30 cellular contexts compared by ENCODE assay signal in genomic region chr9:13360188-13360587, GRCh38.
"Had no signal": no experiment of that assay in that cellular context is flagged by ENCODE, and none has a peak within 500 bp of the region (broad histone marks: within the 10 kb centered on the region; RNA-seq: fewer than 3 reads in every experiment).

No MANE protein-coding gene starts in this region.

- H3K27ac ChIP-seq: body of pancreas, SJSA1, VCaP had no signal

- FAIRE-seq: bronchial epithelial cell, RCC 7860, TTC549 had no signal

- H3K4me1 Mint-ChIP-seq: activated naive CD8-positive, alpha-beta T cell treated with anti-CD3 and anti-CD28 coated beads, Interleukin-2, amount 10 ng/mL, durations not matched to agents 7 days and 5 days; central memory CD8-positive, alpha-beta T cell; T-cell had no signal

- H3K27me3 Mint-ChIP-seq: activated naive CD8-positive, alpha-beta T cell treated with anti-CD3 and anti-CD28 coated beads, Interleukin-2, amount 10 ng/mL, durations not matched to agents 7 days and 5 days; central memory CD8-positive, alpha-beta T cell; T-cell had no signal

- H3K4me3 Mint-ChIP-seq: activated CD8-positive, alpha-beta T cell treated with anti-CD3 and anti-CD28 coated beads, Interleukin-2, amount 10 ng/mL, durations not matched to agents 7 days and 5 days; activated naive CD8-positive, alpha-beta T cell treated with anti-CD3 and anti-CD28 coated beads, Interleukin-2, amount 10 ng/mL, durations not matched to agents 7 days and 5 days; central memory CD8-positive, alpha-beta T cell; T-cell had no signal

- H3K36me3 Mint-ChIP-seq: activated naive CD8-positive, alpha-beta T cell treated with anti-CD3 and anti-CD28 coated beads, Interleukin-2, amount 10 ng/mL, durations not matched to agents 7 days and 5 days; T-cell had no signal

- H3K4me1 ChIP-seq: body of pancreas had no signal

- DNase-seq: activated CD4-positive, alpha-beta T cell treated with anti-CD3 and anti-CD28 coated beads for 4 hours; activated CD8-positive, alpha-beta memory T cell treated with anti-CD3 and anti-CD28 coated beads, Interleukin-2, amount 50 U/mL, for 48 hours; activated CD8-positive, alpha-beta T cell treated with anti-CD3 and anti-CD28 coated beads, Interleukin-2, amount 10 ng/mL, durations not matched to agents 7 days and 5 days; activated naive CD4-positive, alpha-beta T cell treated with anti-CD3 and anti-CD28 coated beads, Interleukin-2, amount 50 U/mL, for 16 hours; activated naive CD8-positive, alpha-beta T cell treated with anti-CD3 and anti-CD28 coated beads, Interleukin-2, amount 10 ng/mL, durations not matched to agents 7 days and 5 days; activated T-cell treated with anti-CD3 and anti-CD28 coated beads, Interleukin-2, amount 50 U/mL, for 1 hour; aorta; body of pancreas; MG63; MV-4-11; NCI-H1092 treated with DMSO at 0.1 percent for 48 hours; NCI-H1417 treated with DMSO at 0.1 percent for 48 hours; NCI-H1694; NCI-H2029; NCI-H2107; NCI-H2171 treated with DMSO at 0.1 percent for 48 hours; NCI-H226; NCI-H526; NCI-H774; PC-3; SHP77; T-cell; T-helper 2 cell; T1000 had no signal

- H3K9me3 Mint-ChIP-seq: activated naive CD8-positive, alpha-beta T cell treated with anti-CD3 and anti-CD28 coated beads, Interleukin-2, amount 10 ng/mL, durations not matched to agents 7 days and 5 days had no signal

- H3K4me3 ChIP-seq: body of pancreas, MG63, SJSA1 had no signal

- H3K27me3 ChIP-seq: body of pancreas, MG63, SJSA1 had no signal

- H3K9me3 ChIP-seq: body of pancreas, MG63, SJSA1 had no signal

- H3K27ac Mint-ChIP-seq: activated CD8-positive, alpha-beta T cell treated with anti-CD3 and anti-CD28 coated beads, Interleukin-2, amount 10 ng/mL, durations not matched to agents 7 days and 5 days; activated naive CD8-positive, alpha-beta T cell treated with anti-CD3 and anti-CD28 coated beads, Interleukin-2, amount 10 ng/mL, durations not matched to agents 7 days and 5 days; T-cell had no signal

- ATAC-seq: activated CD8-positive, alpha-beta T cell treated with anti-CD3 and anti-CD28 coated beads, Interleukin-2, amount 10 ng/mL, durations not matched to agents 7 days and 5 days; body of pancreas; PC-3; T-cell had no signal

- H3K36me3 ChIP-seq: MG63, SJSA1 had no signal
